ENCODE assay signal across 1 cellular context in the genomic region with DNA sequence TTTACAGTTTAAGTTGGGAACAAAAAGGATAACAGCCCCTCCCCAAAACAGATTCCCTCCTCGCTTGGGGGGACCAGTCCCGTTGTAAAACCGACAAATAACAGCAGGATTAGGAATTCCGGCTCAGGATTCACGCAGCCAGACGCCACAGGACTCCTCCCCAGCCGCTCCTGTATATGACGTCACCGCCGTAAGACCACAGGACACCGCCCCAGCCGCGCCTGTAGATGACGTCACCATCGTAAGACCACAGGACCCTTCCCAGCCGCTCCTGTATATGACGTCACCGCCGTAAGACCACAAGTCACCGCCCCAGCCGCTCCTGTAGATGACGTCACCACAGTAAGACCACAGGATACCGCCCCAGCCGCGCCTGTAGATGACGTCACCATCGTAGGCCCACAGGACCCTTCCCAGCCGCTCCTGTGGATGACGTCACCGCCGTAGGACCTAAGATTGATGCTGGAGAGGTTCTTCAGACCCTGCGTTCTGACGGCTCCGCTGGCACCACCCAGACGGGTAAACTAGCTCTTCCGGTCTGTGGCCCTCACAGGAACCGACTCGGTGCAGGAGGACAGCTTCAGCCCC.
A peak's percentile ranks its signal among the peaks of the same experiment; 100 is the strongest.
TF ChIP-seq lines count a peak whose summit lies in the region.

No MANE protein-coding gene starts in this region.

TF ChIP-seq in K562, 482 proteins besides CTCF, POLR2A, EP300 and RAD21 (continued from another document and continues in another):
- peak; percentile 47 for TF ChIP-seq ARID4B (CRISPR knock-in tag; IDR thresholded peaks at IDR 0.05)
- TF ChIP-seq SMAD2 (IDR thresholded peaks at IDR 0.05; ENCODE audit: low read depth, low read length): no peak
- TF ChIP-seq ZEB2 (IDR thresholded peaks at IDR 0.05): no peak
- TF ChIP-seq RFX5 (IDR thresholded peaks at IDR 0.05; ENCODE audit: low read depth, low read length): peak; percentile 84; the same call in 1 of the 2 replicates
- no peak for TF ChIP-seq HBP1 (CRISPR knock-in tag; IDR thresholded peaks at IDR 0.05)
- TF ChIP-seq ZNF282 (CRISPR knock-in tag; IDR thresholded peaks at IDR 0.05): no peak
- peak; percentile 19; the same call in 1 of the 2 replicates for TF ChIP-seq E2F1 (CRISPR knock-in tag; IDR thresholded peaks at IDR 0.05)
- peak; percentile 100 for TF ChIP-seq NBN (IDR thresholded peaks at IDR 0.05; ENCODE audit: low read depth)
- TF ChIP-seq PTRF (tag; IDR thresholded peaks at IDR 0.05): no peak
- no peak for TF ChIP-seq HMBOX1 (IDR thresholded peaks at IDR 0.05)
- TF ChIP-seq CBFA2T3 (IDR thresholded peaks at IDR 0.05): 0 out of 2 replicates have a peak, but pooled peaks have one; percentile 11
- TF ChIP-seq NCOA2 (IDR thresholded peaks at IDR 0.05; ENCODE audit: partially characterized antibody in 2 of 2): peak in 1 of 2 experiments; percentile 39
- TF ChIP-seq, protein P1, sequence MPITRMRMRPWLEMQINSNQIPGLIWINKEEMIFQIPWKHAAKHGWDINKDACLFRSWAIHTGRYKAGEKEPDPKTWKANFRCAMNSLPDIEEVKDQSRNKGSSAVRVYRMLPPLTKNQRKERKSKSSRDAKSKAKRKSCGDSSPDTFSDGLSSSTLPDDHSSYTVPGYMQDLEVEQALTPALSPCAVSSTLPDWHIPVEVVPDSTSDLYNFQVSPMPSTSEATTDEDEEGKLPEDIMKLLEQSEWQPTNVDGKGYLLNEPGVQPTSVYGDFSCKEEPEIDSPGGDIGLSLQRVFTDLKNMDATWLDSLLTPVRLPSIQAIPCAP (CRISPR knock-in tag; IDR thresholded peaks at IDR 0.05; ENCODE audit: borderline replicate concordance): no peak
- peak; percentile 100 for TF ChIP-seq JUND (IDR thresholded peaks at IDR 0.05; ENCODE audit: borderline replicate concordance, low read depth, low read length)
- peak; percentile 100 for TF ChIP-seq JUND (tag; IDR thresholded peaks at IDR 0.05; ENCODE audit: borderline replicate concordance, low read depth, low read length)
- TF ChIP-seq GABPB1 (CRISPR knock-in tag; IDR thresholded peaks at IDR 0.05): peak; percentile 86
- TF ChIP-seq NR2C2 (CRISPR knock-in tag; IDR thresholded peaks at IDR 0.05): peak; percentile 54
- peak; percentile 80 for TF ChIP-seq NR2C2 (tag; IDR thresholded peaks at IDR 0.05)
- no peak for TF ChIP-seq XRCC5 (IDR thresholded peaks at IDR 0.05; ENCODE audit: low read depth, low read length)
- peak; percentile 74 for TF ChIP-seq E2F3 (CRISPR knock-in tag; IDR thresholded peaks at IDR 0.05)
- no peak for TF ChIP-seq SOX6 (IDR thresholded peaks at IDR 0.05)
- no peak for TF ChIP-seq CHCHD3 (CRISPR knock-in tag; IDR thresholded peaks at IDR 0.05)
- TF ChIP-seq HCFC1 (IDR thresholded peaks at IDR 0.05; ENCODE audit: low read depth, low read length): peak; percentile 81
- TF ChIP-seq KHSRP (IDR thresholded peaks at IDR 0.05): peak; percentile 99
- TF ChIP-seq ZNF449 (CRISPR knock-in tag; IDR thresholded peaks at IDR 0.05): peak; percentile 85
- TF ChIP-seq EHMT2 (IDR thresholded peaks at IDR 0.05): no peak
- peak; percentile 92 for TF ChIP-seq CBFB (CRISPR knock-in tag; IDR thresholded peaks at IDR 0.05)
- no peak for TF ChIP-seq ZNF655 (CRISPR knock-in tag; IDR thresholded peaks at IDR 0.05)
- no peak for TF ChIP-seq EWSR1 (IDR thresholded peaks at IDR 0.05; ENCODE audit: borderline replicate concordance, low read depth, partially characterized antibody)
- TF ChIP-seq RBFOX2 (IDR thresholded peaks at IDR 0.05; ENCODE audit: low read depth, low read length): peak; percentile 63
- peak; percentile 9 for TF ChIP-seq POU5F1 (IDR thresholded peaks at IDR 0.05; ENCODE audit: borderline replicate concordance, low read depth, low read length, partially characterized antibody)
- TF ChIP-seq, protein P2, sequence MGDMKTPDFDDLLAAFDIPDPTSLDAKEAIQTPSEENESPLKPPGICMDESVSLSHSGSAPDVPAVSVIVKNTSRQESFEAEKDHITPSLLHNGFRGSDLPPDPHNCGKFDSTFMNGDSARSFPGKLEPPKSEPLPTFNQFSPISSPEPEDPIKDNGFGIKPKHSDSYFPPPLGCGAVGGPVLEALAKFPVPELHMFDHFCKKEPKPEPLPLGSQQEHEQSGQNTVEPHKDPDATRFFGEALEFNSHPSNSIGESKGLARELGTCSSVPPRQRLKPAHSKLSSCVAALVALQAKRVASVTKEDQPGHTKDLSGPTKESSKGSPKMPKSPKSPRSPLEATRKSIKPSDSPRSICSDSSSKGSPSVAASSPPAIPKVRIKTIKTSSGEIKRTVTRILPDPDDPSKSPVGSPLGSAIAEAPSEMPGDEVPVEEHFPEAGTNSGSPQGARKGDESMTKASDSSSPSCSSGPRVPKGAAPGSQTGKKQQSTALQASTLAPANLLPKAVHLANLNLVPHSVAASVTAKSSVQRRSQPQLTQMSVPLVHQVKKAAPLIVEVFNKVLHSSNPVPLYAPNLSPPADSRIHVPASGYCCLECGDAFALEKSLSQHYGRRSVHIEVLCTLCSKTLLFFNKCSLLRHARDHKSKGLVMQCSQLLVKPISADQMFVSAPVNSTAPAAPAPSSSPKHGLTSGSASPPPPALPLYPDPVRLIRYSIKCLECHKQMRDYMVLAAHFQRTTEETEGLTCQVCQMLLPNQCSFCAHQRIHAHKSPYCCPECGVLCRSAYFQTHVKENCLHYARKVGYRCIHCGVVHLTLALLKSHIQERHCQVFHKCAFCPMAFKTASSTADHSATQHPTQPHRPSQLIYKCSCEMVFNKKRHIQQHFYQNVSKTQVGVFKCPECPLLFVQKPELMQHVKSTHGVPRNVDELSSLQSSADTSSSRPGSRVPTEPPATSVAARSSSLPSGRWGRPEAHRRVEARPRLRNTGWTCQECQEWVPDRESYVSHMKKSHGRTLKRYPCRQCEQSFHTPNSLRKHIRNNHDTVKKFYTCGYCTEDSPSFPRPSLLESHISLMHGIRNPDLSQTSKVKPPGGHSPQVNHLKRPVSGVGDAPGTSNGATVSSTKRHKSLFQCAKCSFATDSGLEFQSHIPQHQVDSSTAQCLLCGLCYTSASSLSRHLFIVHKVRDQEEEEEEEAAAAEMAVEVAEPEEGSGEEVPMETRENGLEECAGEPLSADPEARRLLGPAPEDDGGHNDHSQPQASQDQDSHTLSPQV (IDR thresholded peaks at IDR 0.05): no peak
- TF ChIP-seq, protein P3, sequence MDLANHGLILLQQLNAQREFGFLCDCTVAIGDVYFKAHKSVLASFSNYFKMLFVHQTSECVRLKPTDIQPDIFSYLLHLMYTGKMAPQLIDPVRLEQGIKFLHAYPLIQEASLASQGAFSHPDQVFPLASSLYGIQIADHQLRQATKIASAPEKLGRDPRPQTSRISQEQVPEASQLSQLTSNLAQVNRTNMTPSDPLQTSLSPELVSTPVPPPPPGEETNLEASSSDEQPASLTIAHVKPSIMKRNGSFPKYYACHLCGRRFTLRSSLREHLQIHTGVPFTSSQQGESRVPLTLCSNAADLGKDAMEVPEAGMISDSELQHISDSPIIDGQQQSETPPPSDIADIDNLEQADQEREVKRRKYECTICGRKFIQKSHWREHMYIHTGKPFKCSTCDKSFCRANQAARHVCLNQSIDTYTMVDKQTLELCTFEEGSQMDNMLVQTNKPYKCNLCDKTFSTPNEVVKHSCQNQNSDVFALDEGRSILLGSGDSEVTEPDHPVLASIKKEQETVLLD (IDR thresholded peaks at IDR 0.05): no peak
- peak; percentile 64 for TF ChIP-seq SETDB1 (IDR thresholded peaks at IDR 0.05; ENCODE audit: low read length)
- TF ChIP-seq POLR3A (IDR thresholded peaks at IDR 0.05; ENCODE audit: borderline replicate concordance, extremely low read depth, insufficient read depth, insufficient read length): no peak
- TF ChIP-seq NELFE (IDR thresholded peaks at IDR 0.05; ENCODE audit: insufficient read depth, insufficient read length): no peak
- no peak for TF ChIP-seq HNRNPH1 (optimal IDR thresholded peaks at IDR 0.05; ENCODE audit: low read depth, low read length)
- no peak for TF ChIP-seq KAT2B (IDR thresholded peaks at IDR 0.05; ENCODE audit: low read depth, low read length)
- 0 out of 4 replicates have a peak, but pooled peaks of 1 of the 2 experiments have one; percentile 18 for TF ChIP-seq TRIM24 (IDR thresholded peaks at IDR 0.05)
- TF ChIP-seq SIN3B (IDR thresholded peaks at IDR 0.05; ENCODE audit: low read depth): peak; percentile 61
- peak; percentile 13; the same call in 1 of the 2 replicates for TF ChIP-seq MXI1 (IDR thresholded peaks at IDR 0.05; ENCODE audit: low read depth, low read length)
- TF ChIP-seq HIVEP1 (CRISPR knock-in tag; IDR thresholded peaks at IDR 0.05): peak; percentile 91; the same call in 1 of the 2 replicates
- no peak for TF ChIP-seq MAFK (IDR thresholded peaks at IDR 0.05; ENCODE audit: low read length)
